11 cellular contexts compared by ENCODE assay signal in the genomic region with DNA sequence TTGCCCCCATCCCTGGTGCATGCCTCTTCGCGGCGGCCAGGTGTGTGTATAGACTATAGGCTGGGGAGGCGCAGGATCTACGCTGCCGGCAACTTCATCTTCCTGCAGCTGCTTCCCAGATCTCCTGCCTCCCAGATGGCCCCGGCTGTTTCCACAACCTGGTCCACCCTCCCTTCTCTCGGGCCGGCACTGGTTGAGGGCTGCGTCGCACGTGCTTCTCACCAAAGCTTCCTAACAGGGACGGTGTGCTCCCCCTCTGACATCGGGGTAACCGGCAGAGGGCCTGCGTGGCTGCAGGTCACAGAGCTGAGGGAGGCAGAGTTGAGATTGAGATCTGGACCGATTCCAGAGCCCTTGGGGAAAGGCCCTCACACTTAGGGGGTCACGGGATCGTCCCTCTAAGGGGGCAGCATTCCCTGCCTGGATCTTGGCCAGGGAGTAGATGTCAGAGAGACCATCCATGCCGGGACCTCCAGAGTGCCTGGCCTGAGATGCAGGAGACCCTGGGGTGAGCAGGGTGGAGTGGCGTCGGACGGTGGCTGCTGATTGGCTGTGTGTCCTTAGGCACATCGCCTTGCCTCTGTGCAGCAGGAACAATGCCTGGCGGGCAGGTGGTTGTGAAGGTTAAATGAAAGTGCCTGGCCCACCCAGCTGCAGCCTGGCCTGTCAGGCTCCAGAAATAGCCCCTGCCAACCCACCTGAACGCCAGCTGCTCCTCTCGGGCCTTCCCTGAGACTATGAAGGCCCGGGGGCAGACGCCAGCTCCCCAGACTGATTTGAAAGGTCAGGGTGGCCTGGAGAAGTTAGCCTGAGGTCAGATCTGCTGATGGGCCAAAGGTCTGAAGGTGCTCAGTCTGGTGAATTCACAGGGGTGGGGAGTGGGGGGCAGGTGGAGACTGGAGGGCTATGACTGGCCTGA. TPM values are rescaled to one million over a fixed set of nuclear protein-coding genes. Genes with fewer than 3 reads are reported as not detected.
DNase-seq lines count a peak whose midpoint lies in the region; ATAC-seq and FAIRE-seq lines count a peak whose summit lies in the region.
"Had no signal": no experiment of that assay in that cellular context is flagged by ENCODE, and none has a peak within 500 bp of the region (broad histone marks: within the 10 kb centered on the region; RNA-seq: fewer than 3 reads in every experiment).

No MANE protein-coding gene starts in this region.

- intact Hi-C loops in activated CD4-positive, alpha-beta T cell treated with anti-CD3 and anti-CD28 coated beads for 36 hours (cut with DNase I, micrococcal nuclease) = no loop called here
- intact Hi-C loops in posterior vena cava (cut with DNase I) = no loop called here

- H3K36me3 Mint-ChIP-seq in activated CD4-positive, alpha-beta T cell treated with anti-CD3 and anti-CD28 coated beads for 36 hours (ENCODE audit: low read depth) = peaks cover 24% of the 10 kb centered on the region
- H3K36me3 Mint-ChIP-seq in activated CD4-positive, alpha-beta T cell treated with anti-CD3 and anti-CD28 coated beads, Interleukin-2, amount 10 ng/mL, durations not matched to agents 7 days and 5 days (ENCODE audit: low read depth) = peaks cover 10% of the 10 kb centered on the region
- peaks cover 17% of the 10 kb centered on the region for H3K36me3 Mint-ChIP-seq in activated naive CD8-positive, alpha-beta T cell treated with anti-CD3 and anti-CD28 coated beads, Interleukin-2, amount 50 U/mL, for 24 hours (ENCODE audit: low read depth)

- WGBS in small intestine, 3 donors = 13 to 25% (median 20%) methylated on average over 28 to 29 of the region's 29 CpGs

- CTCF ChIA-PET in activated CD4-positive, alpha-beta T cell treated with anti-CD3 and anti-CD28 coated beads for 36 hours (lab: Charles Lee) = interaction anchor here (0.6 to 2.7 kb wide), 4 partner anchors 10 to 667 kb away, joined by 4 to 14 read pairs (median 5); no protein-coding TSS in a partner anchor
- CTCF ChIA-PET in activated CD4-positive, alpha-beta T cell treated with anti-CD3 and anti-CD28 coated beads, Interleukin-2, amount 10 ng/mL, durations not matched to agents 7 days and 5 days (lab: Charles Lee) = interaction anchor here (0.5 to 2.0 kb wide), 3 partner anchors 10 to 178 kb away, joined by 3 to 9 read pairs (median 4); no protein-coding TSS in a partner anchor

- no peak for DNase-seq in activated CD4-positive, alpha-beta T cell treated with anti-CD3 and anti-CD28 coated beads for 36 hours
- no peak for DNase-seq in activated CD4-positive, alpha-beta T cell treated with anti-CD3 and anti-CD28 coated beads, Interleukin-2, amount 10 ng/mL, durations not matched to agents 7 days and 5 days
- DNase-seq in NCI-H2107 treated with DMSO at 0.1 percent for 48 hours (lab: John Stamatoyannopoulos, UW; ENCODE audit: unreplicated experiment) = peak; percentile 66
- no peak for DNase-seq in activated naive CD8-positive, alpha-beta T cell treated with anti-CD3 and anti-CD28 coated beads, Interleukin-2, amount 50 U/mL, for 24 hours
- peak; percentile 79 for DNase-seq in posterior vena cava (ENCODE audit: low spot score)
- DNase-seq in G401 (ENCODE audit: low spot score) = no peak
- DNase-seq in small intestine = no peak
- DNase-seq in activated effector memory CD4-positive, alpha-beta T cell treated with Interleukin-2 at 50 U/mL for 16 hours = no peak
- DNase-seq: activated CD4-positive, CD25-positive, alpha-beta regulatory T cell treated with anti-CD3 and anti-CD28 coated beads, Interleukin-2, amount 50 U/mL, for 72 hours; NCI-H2227 treated with DMSO at 0.1 percent for 48 hours had no signal

- in situ Hi-C loops in G401 (cut with HindIII; ENCODE audit: low sequenced_read_pairs) = no loop called here

- no peaks in the 10 kb centered on the region for H3K9me3 ChIP-seq in small intestine (ENCODE audit: control insufficient read depth, low read depth)

- H3K27me3 Mint-ChIP-seq in activated CD4-positive, alpha-beta T cell treated with anti-CD3 and anti-CD28 coated beads for 36 hours = no peaks in the 10 kb centered on the region
- no peaks in the 10 kb centered on the region for H3K27me3 Mint-ChIP-seq in activated CD4-positive, alpha-beta T cell treated with anti-CD3 and anti-CD28 coated beads, Interleukin-2, amount 10 ng/mL, durations not matched to agents 7 days and 5 days
- H3K27me3 Mint-ChIP-seq in activated naive CD8-positive, alpha-beta T cell treated with anti-CD3 and anti-CD28 coated beads, Interleukin-2, amount 50 U/mL, for 24 hours = no peaks in the 10 kb centered on the region

- no peaks in the 10 kb centered on the region for H3K4me1 ChIP-seq in small intestine (ENCODE audit: control insufficient read depth in 2 of 2, insufficient read depth in 1 of 2, low read depth in 1 of 2, low read length in 1 of 2)
- H3K4me1 ChIP-seq: parathyroid adenoma had no signal

- peaks cover 6% of the 10 kb centered on the region for H3K4me1 Mint-ChIP-seq in activated CD4-positive, alpha-beta T cell treated with anti-CD3 and anti-CD28 coated beads for 36 hours
- peaks cover 6% of the 10 kb centered on the region for H3K4me1 Mint-ChIP-seq in activated CD4-positive, alpha-beta T cell treated with anti-CD3 and anti-CD28 coated beads, Interleukin-2, amount 10 ng/mL, durations not matched to agents 7 days and 5 days
- peaks cover 15% of the 10 kb centered on the region for H3K4me1 Mint-ChIP-seq in activated naive CD8-positive, alpha-beta T cell treated with anti-CD3 and anti-CD28 coated beads, Interleukin-2, amount 50 U/mL, for 24 hours

- POLR2A ChIA-PET in activated CD4-positive, alpha-beta T cell treated with anti-CD3 and anti-CD28 coated beads for 36 hours (lab: Charles Lee) = interaction anchor here (0.6 kb wide), 1 partner anchor 27 kb away, joined by 4 read pairs; no protein-coding TSS in a partner anchor
- POLR2A ChIA-PET in activated CD4-positive, alpha-beta T cell treated with anti-CD3 and anti-CD28 coated beads, Interleukin-2, amount 10 ng/mL, durations not matched to agents 7 days and 5 days (lab: Charles Lee) = no interaction called here

- H3K27me3 ChIP-seq in small intestine (ENCODE audit: control insufficient read depth in 2 of 2, insufficient read depth in 2 of 2, low read length in 2 of 2) = no peaks in the 10 kb centered on the region

- H3K4me3 Mint-ChIP-seq in activated CD4-positive, alpha-beta T cell treated with anti-CD3 and anti-CD28 coated beads for 36 hours = no peak overlapping the region
- no peak overlapping the region for H3K4me3 Mint-ChIP-seq in activated CD4-positive, alpha-beta T cell treated with anti-CD3 and anti-CD28 coated beads, Interleukin-2, amount 10 ng/mL, durations not matched to agents 7 days and 5 days
- H3K4me3 Mint-ChIP-seq in activated naive CD8-positive, alpha-beta T cell treated with anti-CD3 and anti-CD28 coated beads, Interleukin-2, amount 50 U/mL, for 24 hours = no peak overlapping the region

- H3K4me3 ChIP-seq in small intestine (ENCODE audit: low read depth in 1 of 2, low read length in 2 of 2) = no peak overlapping the region

- FAIRE-seq in small intestine (lab: Jason Lieb, UNC) = no peak

- no peaks in the 10 kb centered on the region for H3K9me3 Mint-ChIP-seq in activated CD4-positive, alpha-beta T cell treated with anti-CD3 and anti-CD28 coated beads for 36 hours (ENCODE audit: low read depth)
- H3K9me3 Mint-ChIP-seq in activated CD4-positive, alpha-beta T cell treated with anti-CD3 and anti-CD28 coated beads, Interleukin-2, amount 10 ng/mL, durations not matched to agents 7 days and 5 days = no peaks in the 10 kb centered on the region
- no peaks in the 10 kb centered on the region for H3K9me3 Mint-ChIP-seq in activated naive CD8-positive, alpha-beta T cell treated with anti-CD3 and anti-CD28 coated beads, Interleukin-2, amount 50 U/mL, for 24 hours

- H3K27ac Mint-ChIP-seq in activated CD4-positive, alpha-beta T cell treated with anti-CD3 and anti-CD28 coated beads for 36 hours = no peak overlapping the region
- H3K27ac Mint-ChIP-seq in activated CD4-positive, alpha-beta T cell treated with anti-CD3 and anti-CD28 coated beads, Interleukin-2, amount 10 ng/mL, durations not matched to agents 7 days and 5 days = no peak overlapping the region
- no peak overlapping the region for H3K27ac Mint-ChIP-seq in activated naive CD8-positive, alpha-beta T cell treated with anti-CD3 and anti-CD28 coated beads, Interleukin-2, amount 50 U/mL, for 24 hours

- ATAC-seq in activated CD4-positive, alpha-beta T cell treated with anti-CD3 and anti-CD28 coated beads for 36 hours = peak; percentile 33
- ATAC-seq in activated naive CD8-positive, alpha-beta T cell treated with anti-CD3 and anti-CD28 coated beads, Interleukin-2, amount 50 U/mL, for 24 hours = peak; percentile 33

- H3K36me3 ChIP-seq in small intestine (ENCODE audit: control insufficient read depth in 2 of 2, insufficient read depth in 2 of 2, low read length in 2 of 2) = peaks cover 0 to 11% of the 10 kb centered on the region in 2 donors

- H3K27ac ChIP-seq in small intestine (ENCODE audit: low read depth in 1 of 2, low read length in 1 of 2) = no peak overlapping the region
- H3K27ac ChIP-seq: parathyroid adenoma had no signal

RNA-seq across cellular contexts. Expression of a gene that starts 6.1 kb away (rescaled TPM):
- total RNA-seq in activated CD4-positive, alpha-beta T cell treated with anti-CD3 and anti-CD28 coated beads for 36 hours = not detected
- not detected for total RNA-seq in activated CD4-positive, alpha-beta T cell treated with anti-CD3 and anti-CD28 coated beads, Interleukin-2, amount 10 ng/mL, durations not matched to agents 7 days and 5 days
- total RNA-seq in posterior vena cava = not detected
- not detected in 2 replicates for total RNA-seq in G401 (2014; rRNA removed; shearing (Covaris generic))
- polyA plus RNA-seq in small intestine = not detected

RNA-seq across cellular contexts. Expression of a gene that starts 6.7 kb away (rescaled TPM):
- total RNA-seq in activated CD4-positive, alpha-beta T cell treated with anti-CD3 and anti-CD28 coated beads for 36 hours = 100 to 1,000 TPM; 180 to 242 TPM
- total RNA-seq in activated CD4-positive, alpha-beta T cell treated with anti-CD3 and anti-CD28 coated beads, Interleukin-2, amount 10 ng/mL, durations not matched to agents 7 days and 5 days = 10 to 100 TPM; 88.1 to 93.8 TPM
- 10 to 100 TPM; 74.2 to 76.6 TPM for total RNA-seq in posterior vena cava
- total RNA-seq in G401 (2014; rRNA removed; shearing (Covaris generic)) = 12.1 and 24.3 TPM in 2 replicates
- polyA plus RNA-seq in small intestine = 10 to 100 TPM in 2 of 3 donors, 1 to 10 TPM in 1; 5.6 to 67.3 (median 25.7) TPM

RNA-seq across cellular contexts. Expression of a gene that starts 40.6 kb away (rescaled TPM):
- total RNA-seq in activated CD4-positive, alpha-beta T cell treated with anti-CD3 and anti-CD28 coated beads for 36 hours = 100 to 1,000 TPM; 180 to 190 TPM
- total RNA-seq in activated CD4-positive, alpha-beta T cell treated with anti-CD3 and anti-CD28 coated beads, Interleukin-2, amount 10 ng/mL, durations not matched to agents 7 days and 5 days = 100 to 1,000 TPM; 186 to 187 TPM
- total RNA-seq in posterior vena cava = 100 to 1,000 TPM; 124 to 130 TPM
- 31.6 and 70.3 TPM in 2 replicates for total RNA-seq in G401 (2014; rRNA removed; shearing (Covaris generic))
- 100 to 1,000 TPM in 1 of 3 donors, 10 to 100 TPM in 2; 86.1 to 138 (median 94.0) TPM for polyA plus RNA-seq in small intestine

RNA-seq across cellular contexts. Expression of a gene that starts 46.6 kb away (rescaled TPM):
- total RNA-seq in activated CD4-positive, alpha-beta T cell treated with anti-CD3 and anti-CD28 coated beads for 36 hours = 10 to 100 TPM; 74.3 to 89.6 TPM
- 10 to 100 TPM; 82.5 to 87.4 TPM for total RNA-seq in activated CD4-positive, alpha-beta T cell treated with anti-CD3 and anti-CD28 coated beads, Interleukin-2, amount 10 ng/mL, durations not matched to agents 7 days and 5 days
- 10 to 100 TPM; 40.9 to 43.4 TPM for total RNA-seq in posterior vena cava
- total RNA-seq in G401 (2014; rRNA removed; shearing (Covaris generic)) = 42.5 and 61.7 TPM in 2 replicates
- polyA plus RNA-seq in small intestine = 10 to 100 TPM; 30.1 to 38.5 (median 31.1) TPM

Comparison
In these comparisons a context has a peak if more than half of its experiments do, and no peak if none do; other contexts are left out.
1. DNase-seq: peak in NCI-H2107 treated with DMSO at 0.1 percent for 48 hours (single experiment) and posterior vena cava (single experiment); none in activated CD4-positive, alpha-beta T cell treated with anti-CD3 and anti-CD28 coated beads for 36 hours (single experiment), activated CD4-positive, alpha-beta T cell treated with anti-CD3 and anti-CD28 coated beads, Interleukin-2, amount 10 ng/mL, durations not matched to agents 7 days and 5 days (single experiment), activated naive CD8-positive, alpha-beta T cell treated with anti-CD3 and anti-CD28 coated beads, Interleukin-2, amount 50 U/mL, for 24 hours (single experiment), G401 (single experiment), small intestine (single experiment) and activated effector memory CD4-positive, alpha-beta T cell treated with Interleukin-2 at 50 U/mL for 16 hours (single experiment).